Comparison of ENCODE assay signal across 23 cellular contexts in the genomic region with DNA sequence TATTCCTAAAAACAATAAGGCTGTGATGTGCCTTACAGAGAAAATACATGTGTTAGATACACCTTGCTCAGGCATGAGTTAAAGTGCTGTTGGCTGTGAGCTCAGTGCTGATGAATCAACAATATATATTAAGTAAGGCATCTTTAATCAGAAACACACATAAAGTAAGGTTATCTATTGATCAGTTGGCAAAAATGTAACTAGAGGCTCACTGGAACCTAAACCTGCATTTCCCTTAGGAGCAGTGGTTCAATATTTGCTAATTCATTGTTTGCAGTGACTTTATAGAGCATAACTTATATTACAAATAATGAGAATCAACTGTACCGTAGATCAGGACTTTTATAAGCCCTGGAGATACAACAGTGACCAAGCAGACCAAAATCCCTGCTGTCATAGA.
DNase-seq lines count a peak whose midpoint lies in the region; ATAC-seq, FAIRE-seq and TF ChIP-seq lines count a peak whose summit lies in the region.
"Had no signal": no experiment of that assay in that cellular context is flagged by ENCODE, and none has a peak within 500 bp of the region (broad histone marks: within the 10 kb centered on the region; RNA-seq: fewer than 3 reads in every experiment).

No MANE protein-coding gene starts in this region.

- H3K4me3 ChIP-seq in LNCaP clone FGC (ENCODE audit: low read depth, low read length) (no peak overlapping the region), kidney (ENCODE audit: low read length in 2 of 2) (no peak overlapping the region)
- H3K4me3 ChIP-seq: A549, BLaER1, GM12878 had no signal

- peak; percentile 96 for DNase-seq in LNCaP clone FGC (ENCODE audit: low read depth)
- DNase-seq in AML-193 (lab: John Stamatoyannopoulos, UW), result no peak
- DNase-seq in kidney, result no peak
- DNase-seq: BE2C; C1 segment of cervical spinal cord; CD4-positive, alpha-beta memory T cell; CD4-positive, CD25-positive, alpha-beta regulatory T cell; CD8-positive, alpha-beta memory T cell; COR-L47; DMS 273 treated with DMSO at 0.1 percent for 48 hours; DMS153; DMS53; DMS79; DND-41; EL; GDM1 had no signal

- no peak for ATAC-seq in GM21381 (IDR thresholded peaks at IDR 0.05; ENCODE audit: unreplicated experiment)
- ATAC-seq: A549, GM12878 had no signal

- peaks cover 0 to 3% of the 10 kb centered on the region in 2 donors for H3K4me1 ChIP-seq in kidney (ENCODE audit: control insufficient read depth in 1 of 2, insufficient read depth in 1 of 2, low read depth in 1 of 2, low read length in 2 of 2)
- H3K4me1 ChIP-seq: BE2C, BLaER1 had no signal

- no peak for TF ChIP-seq CTCF in LNCaP clone FGC (IDR thresholded peaks at IDR 0.05; ENCODE audit: control insufficient read depth, extremely low read depth, insufficient read depth)
- no peak for TF ChIP-seq CTCF in VCaP (conservative IDR thresholded peaks at IDR 0.05)
- no peak for TF ChIP-seq CTCF in kidney (IDR thresholded peaks at IDR 0.05; ENCODE audit: borderline replicate concordance, extremely low read depth, insufficient read depth)

- H3K9ac ChIP-seq in kidney (ENCODE audit: low read length in 2 of 2), result no peak overlapping the region
- H3K9ac ChIP-seq: BLaER1 had no signal

- H3K36me3 ChIP-seq in kidney (ENCODE audit: control insufficient read depth in 1 of 2, insufficient read depth in 2 of 2, low read length in 2 of 2), result no peaks in the 10 kb centered on the region
- H3K36me3 ChIP-seq: BE2C, BLaER1 had no signal

- H3K27ac ChIP-seq in VCaP (peak overlapping the region; percentile 95), kidney (ENCODE audit: low read depth in 2 of 2, low read length in 2 of 2) (no peak overlapping the region)
- H3K27ac ChIP-seq: A549, BLaER1 had no signal

- no peaks in the 10 kb centered on the region for H3K9me3 ChIP-seq in kidney (ENCODE audit: control insufficient read depth in 1 of 2, low read length in 2 of 2)
- H3K9me3 ChIP-seq: A549, BE2C, BLaER1 had no signal

- intact Hi-C loops in kidney (cut with DNase I), result no loop called here

- FAIRE-seq in kidney (lab: Jason Lieb, UNC), result no peak
- FAIRE-seq: A549, GM12878, GM12892, GM18507 had no signal
